ENCODE assay signal across 8 cellular contexts in genomic region chr19:13861392-13861713, GRCh38. TPM values are rescaled to one million over a fixed set of nuclear protein-coding genes. Genes with fewer than 3 reads are reported as not detected.
DNase-seq lines count a peak whose midpoint lies in the region; ATAC-seq and TF ChIP-seq lines count a peak whose summit lies in the region.

No MANE protein-coding gene starts in this region.

- H3K36me3 ChIP-seq in GM23338 (ENCODE audit: insufficient read depth) = no peaks in the 10 kb centered on the region
- H3K36me3 ChIP-seq in right atrium auricular region = no peaks in the 10 kb centered on the region
- no peaks in the 10 kb centered on the region for H3K36me3 ChIP-seq in stomach smooth muscle (ENCODE audit: control insufficient read depth in 2 of 2, insufficient read depth in 2 of 2, low read length in 2 of 2)

- no peaks in the 10 kb centered on the region; the same call in 2 of the 3 replicates for H3K9me3 Mint-ChIP-seq in GM23338

- H3K27me3 Mint-ChIP-seq in GM23338 (ENCODE audit: insufficient read depth, low read depth, poor library complexity) = peaks cover 43% of the 10 kb centered on the region
- peaks cover 16% of the 10 kb centered on the region for H3K27me3 Mint-ChIP-seq in T-helper 17 cell

- H3K27ac Mint-ChIP-seq in GM23338 = no peak overlapping the region; the same call in 1 of the 2 replicates
- peak overlapping the region; percentile 99 for H3K27ac Mint-ChIP-seq in T-helper 17 cell

- peak overlapping the region; percentile 72 for H3K4me2 ChIP-seq in GM23338

- peaks cover 10% of the 10 kb centered on the region for H3K4me1 ChIP-seq in GM23338 (ENCODE audit: insufficient read depth)
- H3K4me1 ChIP-seq in right atrium auricular region = peaks cover 0 to 23% of the 10 kb centered on the region in 2 donors
- H3K4me1 ChIP-seq in stomach smooth muscle (ENCODE audit: control insufficient read depth, insufficient read depth, low read length) = peaks cover 18% of the 10 kb centered on the region

- peak overlapping the region; percentile 44 to 74 for H3K9ac ChIP-seq in stomach smooth muscle (ENCODE audit: low read length in 2 of 2)

- H3K27ac ChIP-seq in GM23338 (ENCODE audit: low read depth) = peak overlapping the region; percentile 80
- peak overlapping the region; percentile 89 for H3K27ac ChIP-seq in right atrium auricular region
- H3K27ac ChIP-seq in stomach smooth muscle (ENCODE audit: low read length) = peak overlapping the region; percentile 90

- H3K9me2 ChIP-seq in GM23338 (ENCODE audit: insufficient read depth) = no peaks in the 10 kb centered on the region

- H3K4me1 Mint-ChIP-seq in GM23338 (peaks cover 18% of the 10 kb centered on the region), T-helper 17 cell (peaks cover 34% of the 10 kb centered on the region)

- H3K79me2 ChIP-seq in GM23338 (replicated peaks; ENCODE audit: insufficient read depth) = no peaks in the 10 kb centered on the region

- DNase-seq in Daoy (ENCODE audit: low read depth) (peak; percentile 56), GM23338 (ENCODE audit: low spot score) (no peak), T-helper 17 cell (peak in 1 of 3 donors; percentile 49), right atrium auricular region (ENCODE audit: low spot score) (no peak), inferior parietal cortex (ENCODE audit: extremely low spot score) (no peak), DMS53 treated with DMSO at 0.1 percent for 48 hours (lab: John Stamatoyannopoulos, UW; ENCODE audit: unreplicated experiment) (no peak), NCI-H2081 (lab: John Stamatoyannopoulos, UW) (no peak)

- peak overlapping the region; percentile 49 for H2AFZ ChIP-seq in GM23338

- H3K9me3 ChIP-seq in T-helper 17 cell (ENCODE audit: control insufficient read depth, low read length, poor library complexity, severe bottlenecking) (no peaks in the 10 kb centered on the region), right atrium auricular region (no peaks in the 10 kb centered on the region), stomach smooth muscle (ENCODE audit: control insufficient read depth in 2 of 2, low read length in 2 of 2) (no peaks in the 10 kb centered on the region)

- no peak for TF ChIP-seq CTCF in GM23338 (conservative IDR thresholded peaks at IDR 0.05; ENCODE audit: low read depth in 2 of 2)
- no peak for TF ChIP-seq CTCF in right atrium auricular region (IDR thresholded peaks at IDR 0.05)

- H3F3A ChIP-seq in GM23338 (replicated peaks; ENCODE audit: low read depth) = peaks cover 24% of the 10 kb centered on the region

- H4K20me1 ChIP-seq in GM23338 (replicated peaks; ENCODE audit: insufficient read depth) = no peaks in the 10 kb centered on the region

- H3K36me3 Mint-ChIP-seq in GM23338 (ENCODE audit: low read depth) (no peaks in the 10 kb centered on the region; the same call in 2 of the 3 replicates), T-helper 17 cell (ENCODE audit: low read depth) (peaks cover 5% of the 10 kb centered on the region)

- H3K4me3 ChIP-seq in GM23338 (peak overlapping the region; percentile 54), right atrium auricular region (peak overlapping the region; percentile 22 to 40), stomach smooth muscle (ENCODE audit: low read length in 2 of 2) (peak overlapping the region; percentile 68 to 74)

- ATAC-seq in GM23338 (no peak), T-helper 17 cell (peak; percentile 32)

- peak overlapping the region; percentile 67 for H3K4me3 Mint-ChIP-seq in GM23338
- H3K4me3 Mint-ChIP-seq in T-helper 17 cell = peak overlapping the region; percentile 97

- H3K27me3 ChIP-seq in GM23338 (ENCODE audit: insufficient read depth) (peaks cover 37% of the 10 kb centered on the region), right atrium auricular region (no peaks in the 10 kb centered on the region), stomach smooth muscle (ENCODE audit: control insufficient read depth in 1 of 2, insufficient read depth in 2 of 2, low read length in 2 of 2) (no peaks in the 10 kb centered on the region)

TF ChIP-seq in GM23338, 12 proteins besides CTCF, POLR2A, EP300 and RAD21 (continues in another document):
- TF ChIP-seq EZH2 (IDR thresholded peaks at IDR 0.05; ENCODE audit: low read depth, unreplicated experiment) (no peak), STAT1 (IDR thresholded peaks at IDR 0.05; ENCODE audit: unreplicated experiment) (no peak), EZH2phosphoT487 (IDR thresholded peaks at IDR 0.05; ENCODE audit: unreplicated experiment) (no peak), ETS1 (IDR thresholded peaks at IDR 0.05) (no peak), NANOG (IDR thresholded peaks at IDR 0.05; ENCODE audit: borderline replicate concordance) (no peak), JUNB (IDR thresholded peaks at IDR 0.05; ENCODE audit: unreplicated experiment) (no peak)

RNA-seq across cellular contexts. Expression of gene NANOS3, which starts 15.6 kb away (rescaled TPM):
- total RNA-seq in Daoy (2014; rRNA removed; shearing (Covaris generic)) = 1.6 TPM in 1 of 2 replicates, not detected in the other
- total RNA-seq in GM23338 (2014; rRNA removed; shearing (Covaris generic)) = not detected in 2 replicates
- polyA plus RNA-seq in GM23338 (2016; fragmentation: Nextera tagmentation; extraction: Ambion mirVana) = not detected in 2 replicates
- total RNA-seq in T-helper 17 cell = 1 to 10 TPM in 1 of 2 donors, under 1 TPM in 1; 0.60 to 2.6 TPM
- not detected for total RNA-seq in right atrium auricular region

RNA-seq across cellular contexts. Expression of gene BRME1, which starts 44.6 kb away (rescaled TPM):
- 2.1 and 7.9 TPM in 2 replicates for total RNA-seq in Daoy (2014; rRNA removed; shearing (Covaris generic))
- 3.7 and 4.0 TPM in 2 replicates for total RNA-seq in GM23338 (2014; rRNA removed; shearing (Covaris generic))
- polyA plus RNA-seq in GM23338 (2016; fragmentation: Nextera tagmentation; extraction: Ambion mirVana) = 3.9 and 4.7 TPM in 2 replicates
- total RNA-seq in T-helper 17 cell (1 to 10 TPM in 1 of 2 donors, under 1 TPM in 1; 0.82 to 1.7 TPM), right atrium auricular region (under 1 TPM; 0.28 to 0.70 TPM)

RNA-seq across cellular contexts. Expression of gene CC2D1A, which starts 44.6 kb away (rescaled TPM):
- total RNA-seq in Daoy (2014; rRNA removed; shearing (Covaris generic)) = 17.8 and 22.7 TPM in 2 replicates
- 27.3 and 39.7 TPM in 2 replicates for total RNA-seq in GM23338 (2014; rRNA removed; shearing (Covaris generic))
- 21.7 and 23.1 TPM in 2 replicates for polyA plus RNA-seq in GM23338 (2016; fragmentation: Nextera tagmentation; extraction: Ambion mirVana)
- total RNA-seq in T-helper 17 cell (10 to 100 TPM; 22.5 to 24.4 TPM), right atrium auricular region (10 to 100 TPM; 16.1 to 22.6 TPM)
